In the genomic region with DNA sequence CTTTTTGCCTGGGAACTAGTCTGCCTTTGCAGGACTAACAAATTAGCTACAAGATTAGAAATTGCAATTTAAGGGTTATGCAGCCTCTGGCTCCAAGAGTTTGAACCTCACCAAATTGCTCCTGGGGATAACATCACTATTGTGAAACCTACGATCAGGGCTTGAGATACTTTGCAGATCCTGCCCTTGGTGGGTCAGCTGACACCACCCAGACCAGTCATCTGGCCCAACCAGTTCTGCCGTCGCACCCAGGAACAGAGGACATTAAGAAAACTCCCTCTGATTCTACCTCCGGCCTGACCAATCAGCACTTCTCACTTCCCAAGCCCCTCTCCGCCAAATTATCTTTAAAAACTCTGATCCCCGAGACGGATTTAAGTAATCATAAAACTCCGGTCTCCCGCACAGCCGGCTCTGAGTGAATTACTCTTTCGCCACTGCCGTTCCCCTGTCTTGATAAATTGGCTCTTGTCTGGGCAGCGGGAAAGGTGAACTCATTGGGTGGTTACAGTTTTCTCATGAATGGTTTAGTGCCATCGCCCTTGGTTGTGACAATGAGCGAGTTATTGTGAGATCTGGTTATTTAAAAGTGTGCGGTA, we compare ENCODE assay signal across 1 cellular context.
TF ChIP-seq lines count a peak whose summit lies in the region.

No MANE protein-coding gene starts in this region.

TF ChIP-seq in GM23338, 12 proteins besides CTCF, POLR2A, EP300 and RAD21 (continued from another document):
- TF ChIP-seq, protein P1, sequence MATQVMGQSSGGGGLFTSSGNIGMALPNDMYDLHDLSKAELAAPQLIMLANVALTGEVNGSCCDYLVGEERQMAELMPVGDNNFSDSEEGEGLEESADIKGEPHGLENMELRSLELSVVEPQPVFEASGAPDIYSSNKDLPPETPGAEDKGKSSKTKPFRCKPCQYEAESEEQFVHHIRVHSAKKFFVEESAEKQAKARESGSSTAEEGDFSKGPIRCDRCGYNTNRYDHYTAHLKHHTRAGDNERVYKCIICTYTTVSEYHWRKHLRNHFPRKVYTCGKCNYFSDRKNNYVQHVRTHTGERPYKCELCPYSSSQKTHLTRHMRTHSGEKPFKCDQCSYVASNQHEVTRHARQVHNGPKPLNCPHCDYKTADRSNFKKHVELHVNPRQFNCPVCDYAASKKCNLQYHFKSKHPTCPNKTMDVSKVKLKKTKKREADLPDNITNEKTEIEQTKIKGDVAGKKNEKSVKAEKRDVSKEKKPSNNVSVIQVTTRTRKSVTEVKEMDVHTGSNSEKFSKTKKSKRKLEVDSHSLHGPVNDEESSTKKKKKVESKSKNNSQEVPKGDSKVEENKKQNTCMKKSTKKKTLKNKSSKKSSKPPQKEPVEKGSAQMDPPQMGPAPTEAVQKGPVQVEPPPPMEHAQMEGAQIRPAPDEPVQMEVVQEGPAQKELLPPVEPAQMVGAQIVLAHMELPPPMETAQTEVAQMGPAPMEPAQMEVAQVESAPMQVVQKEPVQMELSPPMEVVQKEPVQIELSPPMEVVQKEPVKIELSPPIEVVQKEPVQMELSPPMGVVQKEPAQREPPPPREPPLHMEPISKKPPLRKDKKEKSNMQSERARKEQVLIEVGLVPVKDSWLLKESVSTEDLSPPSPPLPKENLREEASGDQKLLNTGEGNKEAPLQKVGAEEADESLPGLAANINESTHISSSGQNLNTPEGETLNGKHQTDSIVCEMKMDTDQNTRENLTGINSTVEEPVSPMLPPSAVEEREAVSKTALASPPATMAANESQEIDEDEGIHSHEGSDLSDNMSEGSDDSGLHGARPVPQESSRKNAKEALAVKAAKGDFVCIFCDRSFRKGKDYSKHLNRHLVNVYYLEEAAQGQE (IDR thresholded peaks at IDR 0.05; ENCODE audit: unreplicated experiment): no peak
- TF ChIP-seq JUNB (IDR thresholded peaks at IDR 0.05; ENCODE audit: unreplicated experiment): no peak
- no peak for TF ChIP-seq CREB1 (CRISPR knock-in tag; IDR thresholded peaks at IDR 0.05; ENCODE audit: low read depth)
- no peak for TF ChIP-seq POLR2AphosphoS5 (IDR thresholded peaks at IDR 0.05; ENCODE audit: low read depth)
- TF ChIP-seq EZH2 (IDR thresholded peaks at IDR 0.05; ENCODE audit: low read depth, unreplicated experiment): no peak
